1 cellular context compared by ENCODE assay signal in the genomic region with DNA sequence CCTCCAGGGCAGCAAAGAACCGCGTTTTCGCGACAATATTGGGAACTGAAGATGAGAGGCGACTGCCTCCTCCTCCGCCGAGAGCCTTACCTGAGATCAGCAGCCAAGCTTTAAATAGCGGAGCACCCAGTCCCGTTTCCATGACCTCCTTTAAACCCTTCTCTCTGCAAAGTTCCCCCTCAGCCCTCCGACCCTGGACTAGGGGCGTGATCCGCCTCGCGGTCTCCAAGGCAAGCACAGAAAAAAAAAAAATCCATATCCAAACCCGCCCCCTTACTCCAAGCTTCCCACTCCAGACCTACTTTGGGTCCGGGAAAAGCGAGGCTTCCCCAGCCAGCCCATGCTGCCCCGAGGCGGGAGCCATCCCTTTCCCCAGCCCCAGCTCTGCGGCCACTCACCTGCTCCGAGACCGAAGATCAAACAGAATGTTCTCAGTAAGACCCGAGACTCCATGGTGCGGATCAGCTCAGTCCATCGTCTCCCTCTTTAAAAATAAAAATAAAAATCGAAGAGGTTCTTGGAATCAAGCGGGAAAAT.
TF ChIP-seq lines count a peak whose summit lies in the region.

No MANE protein-coding gene starts in this region.

TF ChIP-seq in HepG2, 621 proteins besides CTCF, POLR2A, EP300 and RAD21 (continued from another document):
- TF ChIP-seq, protein P1, sequence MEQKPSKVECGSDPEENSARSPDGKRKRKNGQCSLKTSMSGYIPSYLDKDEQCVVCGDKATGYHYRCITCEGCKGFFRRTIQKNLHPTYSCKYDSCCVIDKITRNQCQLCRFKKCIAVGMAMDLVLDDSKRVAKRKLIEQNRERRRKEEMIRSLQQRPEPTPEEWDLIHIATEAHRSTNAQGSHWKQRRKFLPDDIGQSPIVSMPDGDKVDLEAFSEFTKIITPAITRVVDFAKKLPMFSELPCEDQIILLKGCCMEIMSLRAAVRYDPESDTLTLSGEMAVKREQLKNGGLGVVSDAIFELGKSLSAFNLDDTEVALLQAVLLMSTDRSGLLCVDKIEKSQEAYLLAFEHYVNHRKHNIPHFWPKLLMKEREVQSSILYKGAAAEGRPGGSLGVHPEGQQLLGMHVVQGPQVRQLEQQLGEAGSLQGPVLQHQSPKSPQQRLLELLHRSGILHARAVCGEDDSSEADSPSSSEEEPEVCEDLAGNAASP (CRISPR knock-in tag; IDR thresholded peaks at IDR 0.05; ENCODE audit: borderline replicate concordance): no peak
